Comparison of ENCODE assay signal across 18 cellular contexts in genomic region chr16:79618712-79619050, GRCh38. TPM values are rescaled to one million over a fixed set of nuclear protein-coding genes. Genes with fewer than 3 reads are reported as not detected.
DNase-seq lines count a peak whose midpoint lies in the region; ATAC-seq and TF ChIP-seq lines count a peak whose summit lies in the region.
"Had no signal": no experiment of that assay in that cellular context is flagged by ENCODE, and none has a peak within 500 bp of the region (broad histone marks: within the 10 kb centered on the region; RNA-seq: fewer than 3 reads in every experiment).

No MANE protein-coding gene starts in this region.

- peak overlapping the region; percentile 41 for H3K4me3 Mint-ChIP-seq in activated CD8-positive, alpha-beta memory T cell treated with anti-CD3 and anti-CD28 coated beads, Interleukin-2, amount 10 ng/mL, durations not matched to agents 7 days and 5 days

- H3K36me3 ChIP-seq in effector memory CD4-positive, alpha-beta T cell (ENCODE audit: control insufficient read depth, insufficient read depth, low read length), result no peaks in the 10 kb centered on the region
- H3K36me3 ChIP-seq in thyroid gland, result no peaks in the 10 kb centered on the region
- H3K36me3 ChIP-seq: left lung, MG63, vagina had no signal

- TF ChIP-seq POLR2A in thyroid gland (IDR thresholded peaks at IDR 0.05), result no peak

- no peaks in the 10 kb centered on the region for H3K9me3 ChIP-seq in effector memory CD4-positive, alpha-beta T cell (ENCODE audit: control insufficient read depth, low read length)
- no peaks in the 10 kb centered on the region for H3K9me3 ChIP-seq in thyroid gland
- H3K9me3 ChIP-seq: left lung, MG63, vagina had no signal

- peak overlapping the region; percentile 36 for H3K27ac ChIP-seq in effector memory CD4-positive, alpha-beta T cell (ENCODE audit: insufficient read depth, low read length, poor library complexity, severe bottlenecking)
- no peak overlapping the region for H3K27ac ChIP-seq in thyroid gland
- H3K27ac ChIP-seq: coronary artery, epithelial cell of prostate, left lung, SK-N-MC, vagina had no signal

- intact Hi-C loops in thyroid gland (cut with DNase I), result no loop called here

- H3K4me1 ChIP-seq in effector memory CD4-positive, alpha-beta T cell (ENCODE audit: control insufficient read depth, insufficient read depth, low read length, poor library complexity, severe bottlenecking), result peaks cover 24% of the 10 kb centered on the region
- no peaks in the 10 kb centered on the region for H3K4me1 ChIP-seq in thyroid gland
- H3K4me1 ChIP-seq: left lung, vagina had no signal

- peak overlapping the region; percentile 93 for H3K27ac Mint-ChIP-seq in activated CD8-positive, alpha-beta memory T cell treated with anti-CD3 and anti-CD28 coated beads, Interleukin-2, amount 10 ng/mL, durations not matched to agents 7 days and 5 days

- ATAC-seq in activated CD8-positive, alpha-beta memory T cell treated with anti-CD3 and anti-CD28 coated beads, Interleukin-2, amount 10 ng/mL, durations not matched to agents 7 days and 5 days, result peak; percentile 70
- ATAC-seq in GM21723 (IDR thresholded peaks at IDR 0.05; ENCODE audit: unreplicated experiment) (no peak), GM19467 (IDR thresholded peaks at IDR 0.05; ENCODE audit: unreplicated experiment) (no peak)
- ATAC-seq: left lung, sciatic nerve had no signal

- no peak for TF ChIP-seq CTCF in thyroid gland (IDR thresholded peaks at IDR 0.05)

- peaks cover 27% of the 10 kb centered on the region for H3K36me3 Mint-ChIP-seq in activated CD8-positive, alpha-beta memory T cell treated with anti-CD3 and anti-CD28 coated beads, Interleukin-2, amount 10 ng/mL, durations not matched to agents 7 days and 5 days

- H3K27me3 Mint-ChIP-seq in activated CD8-positive, alpha-beta memory T cell treated with anti-CD3 and anti-CD28 coated beads, Interleukin-2, amount 10 ng/mL, durations not matched to agents 7 days and 5 days, result peaks cover 21% of the 10 kb centered on the region

- H3K9me3 Mint-ChIP-seq in activated CD8-positive, alpha-beta memory T cell treated with anti-CD3 and anti-CD28 coated beads, Interleukin-2, amount 10 ng/mL, durations not matched to agents 7 days and 5 days (ENCODE audit: low read depth), result peaks cover 2% of the 10 kb centered on the region

- no peaks in the 10 kb centered on the region for H3K27me3 ChIP-seq in effector memory CD4-positive, alpha-beta T cell (replicated peaks; ENCODE audit: control insufficient read depth, insufficient read depth, low read length, poor library complexity, severe bottlenecking)
- no peaks in the 10 kb centered on the region for H3K27me3 ChIP-seq in thyroid gland
- H3K27me3 ChIP-seq: left lung, vagina had no signal

- WGBS in thyroid gland, 2 donors, result 89 to 91% methylated on average over 7 of the region's 7 CpGs

- peak; percentile 75 for DNase-seq in activated CD8-positive, alpha-beta memory T cell treated with anti-CD3 and anti-CD28 coated beads for 24 hours
- DNase-seq in activated CD8-positive, alpha-beta memory T cell treated with anti-CD3 and anti-CD28 coated beads, Interleukin-2, amount 50 U/mL, for 4 hours, result no peak
- peak; percentile 81 for DNase-seq in activated CD8-positive, alpha-beta memory T cell treated with anti-CD3 and anti-CD28 coated beads, Interleukin-2, amount 10 ng/mL, durations not matched to agents 7 days and 5 days
- no peak for DNase-seq in effector memory CD4-positive, alpha-beta T cell
- DNase-seq in stimulated activated CD8-positive, alpha-beta memory T cell treated with anti-CD3 and anti-CD28 coated beads, Interleukin-4, amount 100 ng/mL, for 48 hours, result peak; percentile 69
- no peak for DNase-seq in thyroid gland
- DNase-seq: C1 segment of cervical spinal cord, left lung, MG63, NCI-H1930, NCI-H526 had no signal

- CTCF ChIA-PET in activated CD8-positive, alpha-beta memory T cell treated with anti-CD3 and anti-CD28 coated beads, Interleukin-2, amount 10 ng/mL, durations not matched to agents 7 days and 5 days (lab: Charles Lee), result interaction anchor here (1.5 to 4.5 kb wide), 3 partner anchors 11 to 24 kb away, joined by 3 to 27 read pairs (median 9); partner anchors contain the start of gene MAF

- no peak overlapping the region for H3K4me3 ChIP-seq in effector memory CD4-positive, alpha-beta T cell (ENCODE audit: insufficient read depth, low read depth, low read length, poor library complexity, severe bottlenecking)
- no peak overlapping the region for H3K4me3 ChIP-seq in thyroid gland (replicated peaks in 1 of 3)
- H3K4me3 ChIP-seq: coronary artery, left lung, MG63, SK-N-MC, vagina had no signal

- peaks cover 66% of the 10 kb centered on the region for H3K4me1 Mint-ChIP-seq in activated CD8-positive, alpha-beta memory T cell treated with anti-CD3 and anti-CD28 coated beads, Interleukin-2, amount 10 ng/mL, durations not matched to agents 7 days and 5 days

RNA-seq across cellular contexts. Expression of gene MAF, which starts 18.1 kb away (rescaled TPM):
- total RNA-seq in activated CD8-positive, alpha-beta memory T cell treated with anti-CD3 and anti-CD28 coated beads, Interleukin-2, amount 10 ng/mL, durations not matched to agents 7 days and 5 days, result 10 to 100 TPM; 30.1 to 32.6 TPM
- 100 to 1,000 TPM in 1 of 4 donors, 10 to 100 TPM in 3; 59.7 to 158 (median 67.1) TPM for total RNA-seq in thyroid gland

Comparison
In these comparisons a context has a peak if more than half of its experiments do, and no peak if none do; other contexts are left out.
1. DNase-seq: peak in activated CD8-positive, alpha-beta memory T cell treated with anti-CD3 and anti-CD28 coated beads for 24 hours (single experiment), activated CD8-positive, alpha-beta memory T cell treated with anti-CD3 and anti-CD28 coated beads, Interleukin-2, amount 10 ng/mL, durations not matched to agents 7 days and 5 days (single experiment) and stimulated activated CD8-positive, alpha-beta memory T cell treated with anti-CD3 and anti-CD28 coated beads, Interleukin-4, amount 100 ng/mL, for 48 hours (single experiment); none in activated CD8-positive, alpha-beta memory T cell treated with anti-CD3 and anti-CD28 coated beads, Interleukin-2, amount 50 U/mL, for 4 hours (single experiment), effector memory CD4-positive, alpha-beta T cell (0 of 3) and thyroid gland (0 of 2).